12 cellular contexts compared by ENCODE assay signal in genomic region chr11:65854161-65854592, GRCh38. TPM values are rescaled to one million over a fixed set of nuclear protein-coding genes. Genes with fewer than 3 reads are reported as not detected.
DNase-seq lines count a peak whose midpoint lies in the region; ATAC-seq, FAIRE-seq and TF ChIP-seq lines count a peak whose summit lies in the region.
"Had no signal": no experiment of that assay in that cellular context is flagged by ENCODE, and none has a peak within 500 bp of the region (broad histone marks: within the 10 kb centered on the region; RNA-seq: fewer than 3 reads in every experiment).

No MANE protein-coding gene starts in this region.

- TF ChIP-seq POLR2A in GM12891 (IDR thresholded peaks at IDR 0.05; ENCODE audit: low read depth, low read length) = no peak; the same call in 1 of the 2 replicates

- H3K4me1 ChIP-seq in RWPE2 (ENCODE audit: insufficient read depth, poor library complexity, severe bottlenecking) = no peaks in the 10 kb centered on the region
- H3K4me1 ChIP-seq in endocrine pancreas (ENCODE audit: control insufficient read depth, insufficient read depth, low read length) = no peaks in the 10 kb centered on the region

- DNase-seq in GM12891 (ENCODE audit: insufficient read length, low spot score) = no peak
- peak; percentile 36 for DNase-seq in RWPE2 (ENCODE audit: low spot score)
- peak; percentile 28 for DNase-seq in posterior vena cava (ENCODE audit: low spot score)
- DNase-seq in GM20000 (ENCODE audit: low spot score) = no peak
- DNase-seq in NCI-H187 (lab: John Stamatoyannopoulos, UW) = no peak
- DNase-seq in cerebellar nuclear complex (lab: John Stamatoyannopoulos, UW) = no peak
- DNase-seq: activated CD8-positive, alpha-beta memory T cell treated with anti-CD3 and anti-CD28 coated beads, Interleukin-2, amount 10 ng/mL, durations not matched to agents 7 days and 5 days; NCI-H510A had no signal

- H3K27ac ChIP-seq in RWPE2 (ENCODE audit: poor library complexity, severe bottlenecking) = no peak overlapping the region
- H3K27ac ChIP-seq: SK-N-MC, skin epidermis had no signal

- peaks cover 46% of the 10 kb centered on the region for H3K36me3 ChIP-seq in RWPE2 (ENCODE audit: low read depth)
- H3K36me3 ChIP-seq in endocrine pancreas (ENCODE audit: control insufficient read depth, insufficient read depth, low read length) = peaks cover 13% of the 10 kb centered on the region

- H3K9me3 ChIP-seq in RWPE2 (ENCODE audit: severe bottlenecking) (no peaks in the 10 kb centered on the region), endocrine pancreas (ENCODE audit: control insufficient read depth, low read length) (no peaks in the 10 kb centered on the region)

- TF ChIP-seq CTCF in RWPE2 (IDR thresholded peaks at IDR 0.05; ENCODE audit: poor library complexity, severe bottlenecking) (no peak), GM20000 (IDR thresholded peaks at IDR 0.05; ENCODE audit: extremely low read depth, missing control alignments) (no peak)

- ATAC-seq in RWPE2 (ENCODE audit: low read depth) = no peak
- ATAC-seq: activated CD8-positive, alpha-beta memory T cell treated with anti-CD3 and anti-CD28 coated beads, Interleukin-2, amount 10 ng/mL, durations not matched to agents 7 days and 5 days had no signal

- H3K9ac ChIP-seq in endocrine pancreas (ENCODE audit: control insufficient read depth, insufficient read depth, low read length) = peak overlapping the region; percentile 2

- no peaks in the 10 kb centered on the region for H3K27me3 ChIP-seq in RWPE2 (ENCODE audit: insufficient read depth, poor library complexity, severe bottlenecking)
- no peaks in the 10 kb centered on the region for H3K27me3 ChIP-seq in endocrine pancreas (ENCODE audit: control insufficient read depth, insufficient read depth, low read length)

- FAIRE-seq in GM12891 (lab: Jason Lieb, UNC) = no peak

- intact Hi-C loops in posterior vena cava (cut with DNase I) = no loop called here

- no peak overlapping the region for H3K4me3 ChIP-seq in RWPE2 (ENCODE audit: severe bottlenecking)
- H3K4me3 ChIP-seq in endocrine pancreas (ENCODE audit: control insufficient read depth, insufficient read depth, low read length) = no peak overlapping the region
- H3K4me3 ChIP-seq: lung, SK-N-MC, skin epidermis had no signal

TF ChIP-seq in GM12891, 5 proteins besides CTCF, POLR2A, EP300 and RAD21:
- TF ChIP-seq TAF1 (IDR thresholded peaks at IDR 0.05; ENCODE audit: low read depth, low read length) (no peak), POLR2AphosphoS5 (IDR thresholded peaks at IDR 0.05; ENCODE audit: low read depth, low read length) (peak; percentile 27; the same call in 1 of the 2 replicates)

RNA-seq across cellular contexts. Expression of gene CFL1, which starts 3.8 kb away (rescaled TPM):
- polyA plus RNA-seq in GM12891 (2012; ENCODE audit: low read depth, missing spikeins) = 899 TPM
- 100 to 1,000 TPM; 697 to 707 TPM for total RNA-seq in posterior vena cava

RNA-seq across cellular contexts. Expression of gene MUS81, which starts 6.1 kb away (rescaled TPM):
- 49.9 TPM for polyA plus RNA-seq in GM12891 (2012; ENCODE audit: low read depth, missing spikeins)
- total RNA-seq in posterior vena cava = 10 to 100 TPM; 41.8 to 48.2 TPM

RNA-seq across cellular contexts. Expression of gene EFEMP2, which starts 18.4 kb away (rescaled TPM):
- 4.7 TPM for polyA plus RNA-seq in GM12891 (2012; ENCODE audit: low read depth, missing spikeins)
- 100 to 1,000 TPM; 111 to 131 TPM for total RNA-seq in posterior vena cava

RNA-seq across cellular contexts. Expression of gene SNX32, which starts 20.4 kb away (rescaled TPM):
- polyA plus RNA-seq in GM12891 (2012; ENCODE audit: low read depth, missing spikeins) = 1.4 TPM
- under 1 TPM; 0.52 to 0.65 TPM for total RNA-seq in posterior vena cava

RNA-seq across cellular contexts. Expression of gene CTSW, which starts 25.5 kb away (rescaled TPM):
- polyA plus RNA-seq in GM12891 (2012; ENCODE audit: low read depth, missing spikeins) = 3.3 TPM
- total RNA-seq in posterior vena cava = 1 to 10 TPM; 1.4 to 1.8 TPM

Comparison
In these comparisons a context has a peak if more than half of its experiments do, and no peak if none do; other contexts are left out.
1. DNase-seq: peak in RWPE2 (single experiment) and posterior vena cava (single experiment); none in GM12891 (single experiment), GM20000 (single experiment), NCI-H187 (0 of 2) and cerebellar nuclear complex (0 of 2).